In genomic region chrX:131752493-131753198, GRCh38 we compare ENCODE assay signal across 8 cellular contexts.
A peak's percentile ranks its signal among the peaks of the same experiment; 100 is the strongest.
DNase-seq lines count a peak whose midpoint lies in the region; ATAC-seq and TF ChIP-seq lines count a peak whose summit lies in the region.

No MANE protein-coding gene starts in this region.

- H3K4me3 Mint-ChIP-seq in stimulated activated memory B cell treated with anti-CD40 and anti-IgM and Interleukin-4, amounts not matched to agents 10 μg/mL and 1 μg/mL and 100 μg/mL, for 72 hours: no peak overlapping the region

- peaks cover 22% of the 10 kb centered on the region for H3K4me1 ChIP-seq in Karpas-422 (ENCODE audit: low read length)
- H3K4me1 ChIP-seq in sigmoid colon: no peaks in the 10 kb centered on the region

- no peak for TF ChIP-seq EP300 in sigmoid colon (IDR thresholded peaks at IDR 0.05)

- H3K9ac ChIP-seq in Karpas-422 (ENCODE audit: low read length): peak overlapping the region; percentile 66

- no peak overlapping the region for H3K27ac Mint-ChIP-seq in stimulated activated memory B cell treated with anti-CD40 and anti-IgM and Interleukin-4, amounts not matched to agents 10 μg/mL and 1 μg/mL and 100 μg/mL, for 72 hours

- H3K79me2 ChIP-seq in Karpas-422 (ENCODE audit: low read length): no peaks in the 10 kb centered on the region

- H3K9me2 ChIP-seq in Karpas-422 (replicated peaks; ENCODE audit: insufficient read depth, low read length): no peaks in the 10 kb centered on the region

- H3K36me3 ChIP-seq in Karpas-422 (ENCODE audit: insufficient read depth, low read length): no peaks in the 10 kb centered on the region
- no peaks in the 10 kb centered on the region for H3K36me3 ChIP-seq in sigmoid colon

- no peaks in the 10 kb centered on the region for H3K9me3 Mint-ChIP-seq in stimulated activated memory B cell treated with anti-CD40 and anti-IgM and Interleukin-4, amounts not matched to agents 10 μg/mL and 1 μg/mL and 100 μg/mL, for 72 hours

- H3K27me3 ChIP-seq in Karpas-422 (ENCODE audit: low read length): no peaks in the 10 kb centered on the region
- no peaks in the 10 kb centered on the region for H3K27me3 ChIP-seq in sigmoid colon

- intact Hi-C loops in sigmoid colon (cut with DNase I): loop anchor here (1.0 to 5.0 kb wide), 3 partner anchors 10 to 65 kb away; no protein-coding TSS in a partner anchor

- H3K4me3 ChIP-seq in Karpas-422 (ENCODE audit: low read length): peak overlapping the region; percentile 67
- peak overlapping the region in 2 of 4 donors; percentile 24 to 51 for H3K4me3 ChIP-seq in sigmoid colon

- DNase-seq in Karpas-422 (peak; percentile 90), caudate nucleus (lab: John Stamatoyannopoulos, UW) (peak in 24 of 61 donors; percentile 12 to 88 (median 70)), sigmoid colon (peak; percentile 92), SIG-M5 treated with dmso at 0.1 percent for 504 hours (lab: John Stamatoyannopoulos, UW; ENCODE audit: unreplicated experiment) (no peak)

- no peaks in the 10 kb centered on the region for H3K27me3 Mint-ChIP-seq in stimulated activated memory B cell treated with anti-CD40 and anti-IgM and Interleukin-4, amounts not matched to agents 10 μg/mL and 1 μg/mL and 100 μg/mL, for 72 hours

- no peaks in the 10 kb centered on the region for H3K4me1 Mint-ChIP-seq in stimulated activated memory B cell treated with anti-CD40 and anti-IgM and Interleukin-4, amounts not matched to agents 10 μg/mL and 1 μg/mL and 100 μg/mL, for 72 hours

- peak overlapping the region; percentile 87 for H3K4me2 ChIP-seq in Karpas-422 (ENCODE audit: low read depth, low read length, poor library complexity, severe bottlenecking)

- H3K9me3 ChIP-seq in Karpas-422 (ENCODE audit: low read length) (no peaks in the 10 kb centered on the region), sigmoid colon (no peaks in the 10 kb centered on the region)

- peak; percentile 60 for ATAC-seq in GM18861 (IDR thresholded peaks at IDR 0.05; ENCODE audit: unreplicated experiment)
- ATAC-seq in GM21390 (IDR thresholded peaks at IDR 0.05; ENCODE audit: unreplicated experiment): no peak
- no peak for ATAC-seq in stimulated activated memory B cell treated with anti-CD40 and anti-IgM and Interleukin-4, amounts not matched to agents 10 μg/mL and 1 μg/mL and 100 μg/mL, for 72 hours
- no peak for ATAC-seq in HG02884 (IDR thresholded peaks at IDR 0.05; ENCODE audit: unreplicated experiment)

- no peak for TF ChIP-seq CTCF in sigmoid colon (IDR thresholded peaks at IDR 0.05)

- TF ChIP-seq POLR2A in sigmoid colon (IDR thresholded peaks at IDR 0.05): no peak

- H3K36me3 Mint-ChIP-seq in stimulated activated memory B cell treated with anti-CD40 and anti-IgM and Interleukin-4, amounts not matched to agents 10 μg/mL and 1 μg/mL and 100 μg/mL, for 72 hours: no peaks in the 10 kb centered on the region

- peak overlapping the region; percentile 56 for H3K27ac ChIP-seq in Karpas-422 (ENCODE audit: low read length)
- H3K27ac ChIP-seq in caudate nucleus (ENCODE audit: low read depth, low read length): peak overlapping the region; percentile 90
- peak overlapping the region in 2 of 4 donors; percentile 75 to 81 for H3K27ac ChIP-seq in sigmoid colon

- peak overlapping the region; percentile 93 for H2AFZ ChIP-seq in Karpas-422 (ENCODE audit: low read length)

- H4K20me1 ChIP-seq in Karpas-422 (ENCODE audit: insufficient read depth, low read depth, low read length): no peaks in the 10 kb centered on the region

- 91 to 96% methylated on average over 24 of the region's 24 CpGs for WGBS in sigmoid colon, 2 donors
